11 cellular contexts compared by ENCODE assay signal in genomic region chr19:18366027-18366435, GRCh38. TPM values are rescaled to one million over a fixed set of nuclear protein-coding genes. Genes with fewer than 3 reads are reported as not detected.
A peak's percentile ranks its signal among the peaks of the same experiment; 100 is the strongest.
DNase-seq lines count a peak whose midpoint lies in the region; ATAC-seq, FAIRE-seq and TF ChIP-seq lines count a peak whose summit lies in the region.
"Had no signal": no experiment of that assay in that cellular context is flagged by ENCODE, and none has a peak within 500 bp of the region (broad histone marks: within the 10 kb centered on the region; RNA-seq: fewer than 3 reads in every experiment).

No MANE protein-coding gene starts in this region.

- FAIRE-seq in D721Med (lab: Jason Lieb, UNC): no peak
- FAIRE-seq: H54 had no signal

- no peak overlapping the region for H3K4me2 ChIP-seq in mammary epithelial cell (ENCODE audit: insufficient read depth, low read depth, low read length)

- intact Hi-C loops in A673 (cut with micrococcal nuclease; ENCODE audit: unreplicated experiment) (no loop called here), mammary epithelial cell (cut with micrococcal nuclease) (no loop called here), lower leg skin (cut with DNase I; ENCODE audit: low total_unique reads) (no loop called here)

- no peaks in the 10 kb centered on the region for H3K27me3 ChIP-seq in A673 (replicated peaks; ENCODE audit: insufficient read depth, low read depth, low read length, poor library complexity)
- no peaks in the 10 kb centered on the region for H3K27me3 ChIP-seq in mammary epithelial cell (ENCODE audit: insufficient read depth, low read length)
- no peaks in the 10 kb centered on the region for H3K27me3 ChIP-seq in mucosa of rectum (ENCODE audit: control insufficient read depth in 2 of 2, insufficient read depth in 2 of 2, low read length in 2 of 2)

- 70% methylated on average over 2 of the region's 2 CpGs for WGBS in mammary epithelial cell (ENCODE audit: low coverage, missing lambda C conversion rate)
- 90 to 96% methylated on average over 2 of the region's 2 CpGs for WGBS in lower leg skin, 2 donors

- no peak for DNase-seq in A673 (ENCODE audit: low spot score)
- peak; percentile 61 for DNase-seq in LHCN-M2 (ENCODE audit: low read depth)
- peak; percentile 30 for DNase-seq in mammary epithelial cell
- no peak for DNase-seq in D721Med (ENCODE audit: insufficient read length, low spot score)
- no peak for DNase-seq in omental fat pad (ENCODE audit: low spot score)
- DNase-seq in lower leg skin (ENCODE audit: low spot score in 2 of 2): no peak
- no peak for DNase-seq in NCI-H82 (lab: John Stamatoyannopoulos, UW)
- DNase-seq: glutamatergic neuron, T-cell had no signal

- in situ Hi-C loops in mammary epithelial cell (cut with MboI; ENCODE audit: low sequenced_read_pairs in 2 of 2): no loop called here

- POLR2A ChIA-PET in A673 (lab: Charles Lee; ENCODE audit: low non-redundant PET): interaction anchor here (0.6 kb wide), 2 partner anchors 13 to 883 kb away, joined by 3 to 5 read pairs; no protein-coding TSS in a partner anchor

- no peak overlapping the region for H2AFZ ChIP-seq in mammary epithelial cell (ENCODE audit: low read depth, low read length)

- no TSS peak for BruUV-seq in A673 (replicated peaks; lab: Mats Ljungman, UMichigan)
- BruUV-seq in mammary epithelial cell (replicated peaks; lab: Mats Ljungman, UMichigan): TSS peak; percentile 65

- peak overlapping the region; percentile 94 for H3K27ac ChIP-seq in A673 (ENCODE audit: low read depth, low read length, poor library complexity, severe bottlenecking)
- H3K27ac ChIP-seq in mammary epithelial cell (ENCODE audit: insufficient read depth, low read depth, low read length): peak overlapping the region; percentile 80
- H3K27ac ChIP-seq in mucosa of rectum (ENCODE audit: low read depth in 2 of 2, low read length in 2 of 2): peak overlapping the region; percentile 88 to 93

- H3K4me3 ChIP-seq in A673 (ENCODE audit: low read depth, low read length, poor library complexity, severe bottlenecking): no peak overlapping the region
- H3K4me3 ChIP-seq in mammary epithelial cell (replicated peaks in 1 of 3; ENCODE audit: insufficient read depth in 1 of 3, low read depth in 2 of 3, low read length in 3 of 3): no peak overlapping the region
- no peak overlapping the region for H3K4me3 ChIP-seq in mucosa of rectum (ENCODE audit: low read length in 2 of 2)
- H3K4me3 ChIP-seq in lower leg skin (ENCODE audit: low read depth, poor library complexity, severe bottlenecking): no peak overlapping the region

- no peaks in the 10 kb centered on the region for H4K20me1 ChIP-seq in mammary epithelial cell (ENCODE audit: insufficient read depth, low read length)

- CTCF ChIA-PET in A673 (lab: Charles Lee) (no interaction called here), mammary epithelial cell (lab: Charles Lee; ENCODE audit: low non-redundant PET) (no interaction called here)

- no peaks in the 10 kb centered on the region for H3K36me3 ChIP-seq in A673 (ENCODE audit: insufficient read depth, low read length, poor library complexity, severe bottlenecking)
- H3K36me3 ChIP-seq in mammary epithelial cell (ENCODE audit: insufficient read depth, low read length): no peaks in the 10 kb centered on the region
- H3K36me3 ChIP-seq in mucosa of rectum (ENCODE audit: control insufficient read depth in 2 of 2, insufficient read depth in 2 of 2, low read length in 2 of 2): peaks cover 13 to 17% of the 10 kb centered on the region in 2 donors

- H3K4me1 ChIP-seq in A673 (ENCODE audit: insufficient read depth, low read length, poor library complexity, severe bottlenecking) (peaks cover 39% of the 10 kb centered on the region), mammary epithelial cell (ENCODE audit: insufficient read depth, low read length) (peaks cover 19% of the 10 kb centered on the region), mucosa of rectum (ENCODE audit: control insufficient read depth in 2 of 2, insufficient read depth in 2 of 2, low read length in 2 of 2) (peaks cover 12 to 19% of the 10 kb centered on the region in 2 donors)

- dilution Hi-C loops in mammary epithelial cell (cut with HindIII; ENCODE audit: low sequenced_read_pairs): no loop called here

- no peak for ATAC-seq in omental fat pad (ENCODE audit: low FRiP score)
- ATAC-seq: T-cell had no signal

- no peak overlapping the region for H3K9ac ChIP-seq in mammary epithelial cell (ENCODE audit: insufficient read depth, low read length)
- H3K9ac ChIP-seq in mucosa of rectum (ENCODE audit: low read depth in 1 of 2, low read length in 2 of 2): peak overlapping the region in 1 of 2 donors; percentile 85

- H3K79me2 ChIP-seq in mammary epithelial cell (ENCODE audit: insufficient read depth, low read length): no peaks in the 10 kb centered on the region

- H3K9me3 ChIP-seq in A673 (ENCODE audit: low read depth, low read length, poor library complexity, severe bottlenecking) (no peaks in the 10 kb centered on the region), mammary epithelial cell (replicated peaks; ENCODE audit: insufficient read depth, low read length) (no peaks in the 10 kb centered on the region), mucosa of rectum (ENCODE audit: control insufficient read depth in 2 of 2, low read length in 2 of 2) (no peaks in the 10 kb centered on the region)

- TF ChIP-seq POLR2A in lower leg skin (IDR thresholded peaks at IDR 0.05): no peak

- TF ChIP-seq CTCF in A673 (conservative IDR thresholded peaks at IDR 0.05; ENCODE audit: low read depth, low read length) (no peak), mammary epithelial cell (conservative IDR thresholded peaks at IDR 0.05 in 1 of 2, IDR thresholded peaks at IDR 0.05 in 1 of 2; ENCODE audit: extremely low read depth in 1 of 2, insufficient read depth in 1 of 2, low read depth in 1 of 2, low read length in 2 of 2) (no peak), D721Med (IDR thresholded peaks at IDR 0.05; ENCODE audit: insufficient read depth, missing control alignments) (no peak), omental fat pad (IDR thresholded peaks at IDR 0.05) (no peak), lower leg skin (IDR thresholded peaks at IDR 0.05) (no peak)

RNA-seq across cellular contexts. Expression of gene GDF15, which starts 19.9 kb away (rescaled TPM):
- total RNA-seq in A673 (2021) (4.0 and 4.7 TPM in 2 replicates), LHCN-M2 (2014; rRNA removed) (109 and 147 TPM in 2 replicates), mammary epithelial cell (10 to 100 TPM; 78.7 to 93.2 TPM), omental fat pad (1 to 10 TPM; 1.9 to 4.6 (median 3.0) TPM), lower leg skin (1 to 10 TPM in 2 of 4 donors, under 1 TPM in 1, not detected in 1; 0.49 to 5.1 (median 4.5) TPM)
- 25.4 TPM for polyA plus RNA-seq in LHCN-M2 (2012)
- 21.2 TPM for polyA plus RNA-seq in mammary epithelial cell
- polyA minus RNA-seq in mammary epithelial cell: 1.8 TPM

RNA-seq across cellular contexts. Expression of gene PGPEP1, which starts 25.6 kb away (rescaled TPM):
- total RNA-seq in A673 (2021): 15.8 and 23.0 TPM in 2 replicates
- total RNA-seq in LHCN-M2 (2014; rRNA removed): 8.0 and 11.0 TPM in 2 replicates
- 13.1 TPM for polyA plus RNA-seq in LHCN-M2 (2012)
- 10 to 100 TPM; 16.3 to 18.7 TPM for total RNA-seq in mammary epithelial cell
- 4.5 TPM for polyA plus RNA-seq in mammary epithelial cell
- 7.3 TPM for polyA minus RNA-seq in mammary epithelial cell
- 10 to 100 TPM; 15.6 to 25.2 (median 18.0) TPM for total RNA-seq in omental fat pad
- 1 to 10 TPM; 2.4 to 7.1 (median 4.8) TPM for total RNA-seq in lower leg skin

RNA-seq across cellular contexts. Expression of gene LRRC25, which starts 31.4 kb away (rescaled TPM):
- total RNA-seq in A673 (2021) (not detected in 2 replicates), LHCN-M2 (2014; rRNA removed) (not detected in 2 replicates), mammary epithelial cell (not detected), omental fat pad (10 to 100 TPM; 11.8 to 37.2 (median 28.8) TPM), lower leg skin (1 to 10 TPM in 3 of 4 donors, not detected in 1; 1.2 to 3.4 (median 2.2) TPM)
- polyA plus RNA-seq in LHCN-M2 (2012): not detected
- polyA plus RNA-seq in mammary epithelial cell: not detected
- polyA minus RNA-seq in mammary epithelial cell: not detected

RNA-seq across cellular contexts. Expression of gene LSM4, which starts 43.2 kb away (rescaled TPM):
- total RNA-seq in A673 (2021): 252 and 262 TPM in 2 replicates
- 376 and 434 TPM in 2 replicates for total RNA-seq in LHCN-M2 (2014; rRNA removed)
- polyA plus RNA-seq in LHCN-M2 (2012): 268 TPM
- total RNA-seq in mammary epithelial cell: 100 to 1,000 TPM; 127 to 182 TPM
- polyA plus RNA-seq in mammary epithelial cell: 215 TPM
- 63.3 TPM for polyA minus RNA-seq in mammary epithelial cell
- total RNA-seq in omental fat pad: 100 to 1,000 TPM in 1 of 4 donors, 10 to 100 TPM in 3; 58.6 to 140 (median 93.1) TPM
- 100 to 1,000 TPM in 2 of 4 donors, 10 to 100 TPM in 2; 59.7 to 149 (median 105) TPM for total RNA-seq in lower leg skin

RNA-seq across cellular contexts. Expression of gene SSBP4, which starts 53.2 kb away (rescaled TPM):
- total RNA-seq in A673 (2021): 242 and 248 TPM in 2 replicates
- total RNA-seq in LHCN-M2 (2014; rRNA removed): 41.6 and 64.2 TPM in 2 replicates
- 20.1 TPM for polyA plus RNA-seq in LHCN-M2 (2012)
- 10 to 100 TPM; 34.0 to 41.0 TPM for total RNA-seq in mammary epithelial cell
- 14.3 TPM for polyA plus RNA-seq in mammary epithelial cell
- polyA minus RNA-seq in mammary epithelial cell: 1.7 TPM
- total RNA-seq in omental fat pad: 10 to 100 TPM; 29.9 to 62.9 (median 43.7) TPM
- 10 to 100 TPM; 28.8 to 42.0 (median 36.0) TPM for total RNA-seq in lower leg skin

Comparison
In these comparisons a context has a peak if more than half of its experiments do, and no peak if none do; other contexts are left out.
1. DNase-seq: peak in LHCN-M2 (single experiment) and mammary epithelial cell (single experiment); none in A673 (single experiment), D721Med (single experiment), omental fat pad (single experiment), lower leg skin (0 of 2) and NCI-H82 (single experiment).
2. RNA of gene GDF15, which starts 19.9 kb away (total RNA-seq): 109 to 147 TPM in LHCN-M2 and 78.7 to 93.2 TPM in mammary epithelial cell; 0.49 to 5.1 TPM in lower leg skin, 4.0 to 4.7 TPM in A673 and 1.9 to 4.6 TPM in omental fat pad; every median in the first group is over 10 times any median in the second.
3. Peak in every context shown above with its lines, with median percentiles within 50 percentile points of each other: H3K27ac ChIP-seq.